ENCODE assay signal across 20 cellular contexts in the genomic region with DNA sequence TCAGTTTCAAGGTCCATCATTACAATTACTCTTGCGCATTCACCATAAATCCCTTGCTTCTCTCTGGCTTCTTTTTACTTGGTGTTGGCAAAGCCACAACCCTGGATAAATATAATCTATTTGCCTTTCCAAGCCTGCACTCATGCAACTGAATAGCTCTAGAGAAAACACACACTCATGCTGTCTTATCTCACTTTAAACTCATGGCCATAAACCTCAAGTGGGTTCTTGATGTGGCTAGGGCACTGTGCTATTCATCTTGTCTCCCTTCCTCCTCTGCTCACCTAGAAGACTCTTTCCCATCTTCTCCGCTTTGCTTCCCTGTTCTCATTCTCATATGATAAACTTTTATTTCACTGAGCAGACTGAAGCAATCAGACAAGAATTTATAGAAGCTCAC.
DNase-seq lines count a peak whose midpoint lies in the region; ATAC-seq and TF ChIP-seq lines count a peak whose summit lies in the region.
"Had no signal": no experiment of that assay in that cellular context is flagged by ENCODE, and none has a peak within 500 bp of the region (broad histone marks: within the 10 kb centered on the region; RNA-seq: fewer than 3 reads in every experiment).

No MANE protein-coding gene starts in this region.

- no peaks in the 10 kb centered on the region for H3K36me3 ChIP-seq in right atrium auricular region
- no peaks in the 10 kb centered on the region for H3K36me3 ChIP-seq in sigmoid colon
- H3K36me3 ChIP-seq: BLaER1, SJSA1 had no signal

- H3K9me3 ChIP-seq in right atrium auricular region (no peaks in the 10 kb centered on the region), sigmoid colon (no peaks in the 10 kb centered on the region)
- H3K9me3 ChIP-seq: BLaER1, SJSA1 had no signal

- in situ Hi-C loops in ACHN (cut with HindIII; ENCODE audit: low pct_ligation_motif_present, low pct_unique_long_range_greater_than_20kb, low sequenced_read_pairs), result no loop called here

- H3K27me3 ChIP-seq in right atrium auricular region, result no peaks in the 10 kb centered on the region
- H3K27me3 ChIP-seq in sigmoid colon, result no peaks in the 10 kb centered on the region
- H3K27me3 ChIP-seq: BLaER1, SJSA1 had no signal

- H3K4me3 ChIP-seq in right atrium auricular region (no peak overlapping the region), sigmoid colon (no peak overlapping the region)
- H3K4me3 ChIP-seq: BLaER1, SJSA1 had no signal

- TF ChIP-seq POLR2A in sigmoid colon (IDR thresholded peaks at IDR 0.05), result no peak

- TF ChIP-seq EP300 in sigmoid colon (IDR thresholded peaks at IDR 0.05), result peak in 3 of 4 donors; percentile 28 to 78 (median 67)

- H3K27ac ChIP-seq in right atrium auricular region (no peak overlapping the region), sigmoid colon (peak overlapping the region in 3 of 4 donors; percentile 14 to 64 (median 60))
- H3K27ac ChIP-seq: BLaER1, HL-60, KMS-11, SJSA1 had no signal

- H3K4me1 ChIP-seq in right atrium auricular region, result no peaks in the 10 kb centered on the region
- peaks cover 2 to 66% (median 26%) of the 10 kb centered on the region in 4 donors for H3K4me1 ChIP-seq in sigmoid colon
- H3K4me1 ChIP-seq: BLaER1, SJSA1 had no signal

- peak; percentile 26 for ATAC-seq in Right ventricle myocardium inferior
- ATAC-seq in GM21447 (IDR thresholded peaks at IDR 0.05; ENCODE audit: unreplicated experiment), result no peak
- ATAC-seq: CD8-positive, alpha-beta T cell; Panc1 had no signal

- DNase-seq in Right ventricle myocardium inferior (ENCODE audit: missing footprints) (no peak), right atrium auricular region (ENCODE audit: low spot score) (no peak), DMS79 (lab: John Stamatoyannopoulos, UW) (peak; percentile 85), NCI-H2029 (lab: John Stamatoyannopoulos, UW) (peak; percentile 52), sigmoid colon (no peak), ACHN (no peak)
- DNase-seq: CD8-positive, alpha-beta T cell; H7; HFFc6; NCI-H1105; NCI-H146; NCI-H226; NK-92 treated with Interleukin-12 subunit alpha and Interleukin-12 subunit beta, amount 100 ng/mL, for 24 hours; T-helper 1 cell had no signal

- whole genome bisulfite sequencing in sigmoid colon, 2 donors, result 70 to 91% methylated on average over 2 of the region's 2 CpGs

- TF ChIP-seq CTCF in right atrium auricular region (IDR thresholded peaks at IDR 0.05) (no peak), sigmoid colon (IDR thresholded peaks at IDR 0.05) (no peak)

- intact Hi-C loops in Right ventricle myocardium inferior (cut with DNase I) (no loop called here), sigmoid colon (cut with DNase I) (loop anchor here (5.0 to 10.0 kb wide), 4 partner anchors 125 to 1002 kb away; no protein-coding TSS in a partner anchor)

Comparison
In these comparisons a context has a peak if more than half of its experiments do, and no peak if none do; other contexts are left out.
1. DNase-seq: peak in DMS79 (single experiment) and NCI-H2029 (single experiment); none in Right ventricle myocardium inferior (single experiment), right atrium auricular region (single experiment), sigmoid colon (single experiment) and ACHN (single experiment).
2. H3K27ac ChIP-seq: peak in sigmoid colon (3 of 4); none in right atrium auricular region (0 of 2).